Comparison of ENCODE assay signal across 1 cellular context in the genomic region with DNA sequence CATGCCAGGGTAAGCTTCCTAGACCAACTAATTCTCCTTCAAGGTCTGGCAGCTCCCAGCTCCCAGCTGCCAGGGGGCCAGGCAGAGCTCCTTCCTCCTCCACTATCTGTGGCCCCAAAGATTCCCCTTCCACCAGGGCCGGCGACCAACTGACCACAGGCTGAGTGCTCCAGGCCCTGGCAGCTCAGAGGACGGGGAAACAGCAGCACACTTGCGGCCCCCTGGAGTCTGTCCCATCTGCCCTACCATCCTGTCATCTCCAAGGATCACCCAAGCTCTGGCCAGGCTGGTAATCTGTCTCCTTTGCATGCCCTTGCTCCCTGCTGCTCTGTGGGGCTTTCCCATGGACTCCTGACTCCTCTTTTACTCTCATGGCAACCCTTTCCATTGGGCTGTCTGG.
TF ChIP-seq lines count a peak whose summit lies in the region.

No MANE protein-coding gene starts in this region.

TF ChIP-seq in IMR-90, 13 proteins besides CTCF, POLR2A, EP300 and RAD21:
- TF ChIP-seq NFE2L2 (IDR thresholded peaks at IDR 0.05; ENCODE audit: low read depth, low read length): no peak
- no peak for TF ChIP-seq RCOR1 (IDR thresholded peaks at IDR 0.05; ENCODE audit: insufficient replicate concordance, low read length)
- TF ChIP-seq, protein P1, sequence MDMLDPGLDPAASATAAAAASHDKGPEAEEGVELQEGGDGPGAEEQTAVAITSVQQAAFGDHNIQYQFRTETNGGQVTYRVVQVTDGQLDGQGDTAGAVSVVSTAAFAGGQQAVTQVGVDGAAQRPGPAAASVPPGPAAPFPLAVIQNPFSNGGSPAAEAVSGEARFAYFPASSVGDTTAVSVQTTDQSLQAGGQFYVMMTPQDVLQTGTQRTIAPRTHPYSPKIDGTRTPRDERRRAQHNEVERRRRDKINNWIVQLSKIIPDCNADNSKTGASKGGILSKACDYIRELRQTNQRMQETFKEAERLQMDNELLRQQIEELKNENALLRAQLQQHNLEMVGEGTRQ (IDR thresholded peaks at IDR 0.05; ENCODE audit: low read depth, low read length): no peak
- no peak for TF ChIP-seq RFX5 (IDR thresholded peaks at IDR 0.05; ENCODE audit: low read depth, low read length)
- TF ChIP-seq MXI1 (IDR thresholded peaks at IDR 0.05; ENCODE audit: borderline replicate concordance, low read depth, low read length): no peak
- TF ChIP-seq MAZ (IDR thresholded peaks at IDR 0.05; ENCODE audit: borderline replicate concordance, low read depth, low read length): no peak
- TF ChIP-seq CEBPB (IDR thresholded peaks at IDR 0.05; ENCODE audit: low read depth, low read length): no peak
- TF ChIP-seq MAFK (IDR thresholded peaks at IDR 0.05; ENCODE audit: low read depth, low read length): no peak
- no peak for TF ChIP-seq BHLHE40 (IDR thresholded peaks at IDR 0.05; ENCODE audit: low read depth, low read length)
- TF ChIP-seq, protein P2, sequence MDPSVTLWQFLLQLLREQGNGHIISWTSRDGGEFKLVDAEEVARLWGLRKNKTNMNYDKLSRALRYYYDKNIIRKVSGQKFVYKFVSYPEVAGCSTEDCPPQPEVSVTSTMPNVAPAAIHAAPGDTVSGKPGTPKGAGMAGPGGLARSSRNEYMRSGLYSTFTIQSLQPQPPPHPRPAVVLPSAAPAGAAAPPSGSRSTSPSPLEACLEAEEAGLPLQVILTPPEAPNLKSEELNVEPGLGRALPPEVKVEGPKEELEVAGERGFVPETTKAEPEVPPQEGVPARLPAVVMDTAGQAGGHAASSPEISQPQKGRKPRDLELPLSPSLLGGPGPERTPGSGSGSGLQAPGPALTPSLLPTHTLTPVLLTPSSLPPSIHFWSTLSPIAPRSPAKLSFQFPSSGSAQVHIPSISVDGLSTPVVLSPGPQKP (IDR thresholded peaks at IDR 0.05; ENCODE audit: borderline replicate concordance, low read depth, low read length): no peak
- no peak for TF ChIP-seq CHD1 (IDR thresholded peaks at IDR 0.05; ENCODE audit: low read depth, low read length)
- no peak for TF ChIP-seq FOS (IDR thresholded peaks at IDR 0.05; ENCODE audit: low read depth, low read length)
- no peak for TF ChIP-seq SMC3 (IDR thresholded peaks at IDR 0.05; ENCODE audit: low read depth, low read length)
